In genomic region chr5:175353876-175354275, GRCh38 we compare ENCODE assay signal across 30 cellular contexts.
"Had no signal": no experiment of that assay in that cellular context is flagged by ENCODE, and none has a peak within 500 bp of the region (broad histone marks: within the 10 kb centered on the region; RNA-seq: fewer than 3 reads in every experiment).

No MANE protein-coding gene starts in this region.

- H3K4me1 Mint-ChIP-seq: activated B cell treated with CpG ODN at 0.5 μM for 24 hours; activated T-helper 17 cell treated with anti-CD3 and anti-CD28 coated beads, Interleukin-2, amount 50 U/mL, for 72 hours had no signal

- H3K36me3 Mint-ChIP-seq: activated naive CD8-positive, alpha-beta T cell had no signal

- H3K27ac ChIP-seq: body of pancreas, breast epithelium, cardiac muscle cell, colonic mucosa, gastroesophageal sphincter, heart right ventricle, WERI-Rb-1 had no signal

- H3K4me3 ChIP-seq: body of pancreas, breast epithelium, cardiac muscle cell, colonic mucosa, gastroesophageal sphincter, heart right ventricle had no signal

- H3K27me3 ChIP-seq: body of pancreas, cardiac muscle cell, colonic mucosa had no signal

- H3K4me1 ChIP-seq: body of pancreas, breast epithelium, colonic mucosa, gastroesophageal sphincter, heart right ventricle had no signal

- DNase-seq: activated B cell treated with CpG ODN at 0.5 μM for 24 hours; activated CD4-positive, alpha-beta T cell treated with anti-CD3 and anti-CD28 coated beads for 48 hours; activated CD4-positive, alpha-beta T cell treated with anti-CD3 and anti-CD28 coated beads, Interleukin-2, amount 50 U/mL, for 1 hour; activated CD4-positive, alpha-beta T cell treated with anti-CD3 and anti-CD28 coated beads, Interleukin-2, amount 50 U/mL, for 48 hours; activated CD8-positive, alpha-beta memory T cell treated with anti-CD3 and anti-CD28 coated beads for 24 hours; activated CD8-positive, alpha-beta T cell treated with anti-CD3 and anti-CD28 coated beads for 36 hours; activated effector memory CD4-positive, alpha-beta T cell treated with Interleukin-2 at 50 U/mL for 16 hours; activated gamma-delta T cell treated with Interleukin-2 at 50 U/mL for 16 hours; activated naive CD4-positive, alpha-beta T cell treated with anti-CD3 and anti-CD28 coated beads, Interleukin-2, amount 50 U/mL, for 16 hours; activated naive CD4-positive, alpha-beta T cell treated with Interleukin-2 at 50 U/mL for 16 hours; activated T-cell treated with anti-CD3 and anti-CD28 coated beads, Interleukin-2, amount 50 U/mL, for 4 hours; amniotic stem cell; anterior cingulate cortex; body of pancreas; central memory CD4-positive, alpha-beta T cell; cerebellar nuclear complex; colonic mucosa; effector CD8-positive, alpha-beta T cell; foreskin melanocyte; heart right ventricle; hippocampal formation; T-helper 17 cell; T1000; WERI-Rb-1 had no signal

- H3K36me3 ChIP-seq: breast epithelium, cardiac muscle cell, colonic mucosa, gastroesophageal sphincter, heart right ventricle, WERI-Rb-1 had no signal

- H3K9me3 ChIP-seq: body of pancreas, breast epithelium, colonic mucosa, gastroesophageal sphincter, heart right ventricle had no signal

- H3K27ac Mint-ChIP-seq: activated B cell treated with CpG ODN at 0.5 μM for 24 hours; activated CD8-positive, alpha-beta T cell treated with anti-CD3 and anti-CD28 coated beads for 36 hours; activated naive CD8-positive, alpha-beta T cell; activated T-helper 17 cell treated with anti-CD3 and anti-CD28 coated beads, Interleukin-2, amount 50 U/mL, for 72 hours; T-helper 17 cell; T-helper 2 cell treated with Interferon-gamma antibody and Interleukin-4, amounts not matched to agents 5 μg/mL and 100 μg/mL, for 36 hours had no signal

- H3K4me3 Mint-ChIP-seq: activated B cell treated with CpG ODN at 0.5 μM for 24 hours; activated CD8-positive, alpha-beta T cell treated with anti-CD3 and anti-CD28 coated beads for 36 hours; activated naive CD8-positive, alpha-beta T cell; activated T-cell treated with anti-CD3 and anti-CD28 coated beads, Interleukin-2, amount 50 U/mL, for 4 hours; activated T-helper 17 cell treated with anti-CD3 and anti-CD28 coated beads, Interleukin-2, amount 50 U/mL, for 72 hours; T-helper 17 cell; T-helper 2 cell treated with Interferon-gamma antibody and Interleukin-4, amounts not matched to agents 5 μg/mL and 100 μg/mL, for 36 hours had no signal

- H3K9me3 Mint-ChIP-seq: activated B cell treated with CpG ODN at 0.5 μM for 24 hours; activated CD8-positive, alpha-beta T cell treated with anti-CD3 and anti-CD28 coated beads for 36 hours; activated T-cell treated with anti-CD3 and anti-CD28 coated beads, Interleukin-2, amount 50 U/mL, for 4 hours; activated T-helper 17 cell treated with anti-CD3 and anti-CD28 coated beads, Interleukin-2, amount 50 U/mL, for 72 hours; T-helper 2 cell treated with Interferon-gamma antibody and Interleukin-4, amounts not matched to agents 5 μg/mL and 100 μg/mL, for 36 hours had no signal
